Comparison of ENCODE assay signal across 13 cellular contexts in the genomic region with DNA sequence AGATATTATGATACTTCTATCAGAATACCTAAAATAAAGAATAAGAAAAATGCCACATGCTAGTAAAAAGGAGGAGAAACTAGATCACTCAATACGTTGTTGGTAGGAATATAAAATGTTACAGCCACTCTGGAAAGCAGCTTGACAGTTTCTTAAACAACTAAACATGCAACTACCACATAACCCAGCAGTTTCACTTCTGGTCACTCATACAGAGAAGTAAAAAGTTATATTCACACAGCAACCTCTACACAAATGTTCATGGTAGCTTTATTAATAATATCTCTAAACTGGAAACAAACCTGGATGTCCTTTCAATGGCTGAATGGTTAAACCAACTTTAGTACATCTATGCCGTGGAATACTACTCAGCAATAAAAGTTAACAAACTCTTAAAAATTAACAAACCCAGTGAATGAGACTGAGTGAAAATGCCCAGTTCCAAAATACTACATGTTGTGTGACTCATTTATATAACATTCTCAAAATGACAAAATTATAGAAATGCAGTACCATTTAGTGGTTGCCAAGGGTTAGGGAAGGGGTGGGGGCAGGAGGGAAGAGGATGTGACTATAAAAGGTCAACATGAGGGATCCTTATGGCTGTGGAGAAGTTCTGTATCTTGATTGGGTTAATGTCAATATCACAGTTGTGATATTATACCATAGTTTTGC.
DNase-seq lines count a peak whose midpoint lies in the region; ATAC-seq and TF ChIP-seq lines count a peak whose summit lies in the region.
"Had no signal": no experiment of that assay in that cellular context is flagged by ENCODE, and none has a peak within 500 bp of the region (broad histone marks: within the 10 kb centered on the region; RNA-seq: fewer than 3 reads in every experiment).

No MANE protein-coding gene starts in this region.

- WGBS in transverse colon (ENCODE audit: low coverage in 1 of 2), 2 donors: 31 to 32% methylated on average over 2 of the region's 2 CpGs
- 65% methylated on average over 2 of the region's 2 CpGs for WGBS in SK-N-SH (ENCODE audit: low lambda C conversion rate)

- no peak overlapping the region for H3K4me2 ChIP-seq in SK-N-SH

- no peaks in the 10 kb centered on the region for H3K79me2 ChIP-seq in SK-N-SH (ENCODE audit: insufficient read depth)

- TF ChIP-seq CTCF in fibroblast of villous mesenchyme (IDR thresholded peaks at IDR 0.05; ENCODE audit: insufficient read depth, low read depth, low read length): no peak
- TF ChIP-seq CTCF in transverse colon (IDR thresholded peaks at IDR 0.05): no peak
- no peak for TF ChIP-seq CTCF in SK-N-SH (IDR thresholded peaks at IDR 0.05)

- CTCF ChIA-PET in SK-N-SH (lab: Yijun Ruan, JAX): no interaction called here

- peaks cover 3 to 17% of the 10 kb centered on the region in 2 donors for H3K9me3 ChIP-seq in transverse colon
- peaks cover 17% of the 10 kb centered on the region for H3K9me3 ChIP-seq in SK-N-SH
- H3K9me3 ChIP-seq: Peyer's patch, thyroid gland had no signal

- no peaks in the 10 kb centered on the region for H3F3A ChIP-seq in SK-N-SH (replicated peaks; ENCODE audit: insufficient read depth)

- H3K9me2 ChIP-seq in SK-N-SH: no peaks in the 10 kb centered on the region

- H3K36me3 ChIP-seq in transverse colon (peaks cover 0 to 2% (median 0%) of the 10 kb centered on the region in 4 donors), SK-N-SH (replicated peaks in 1 of 2; ENCODE audit: control insufficient read depth in 1 of 2, insufficient read depth in 2 of 2, low read length in 1 of 2) (peaks cover 0 to 12% of the 10 kb centered on the region in 2 experiments)
- H3K36me3 ChIP-seq: Peyer's patch, thyroid gland had no signal

- no peaks in the 10 kb centered on the region for H3K27me3 ChIP-seq in transverse colon
- no peaks in the 10 kb centered on the region for H3K27me3 ChIP-seq in SK-N-SH (ENCODE audit: insufficient read depth)
- H3K27me3 ChIP-seq: body of pancreas, Peyer's patch, thyroid gland had no signal

- no peak overlapping the region for H2AFZ ChIP-seq in SK-N-SH (ENCODE audit: low read depth)

- H3K4me3 ChIP-seq in fibroblast of villous mesenchyme (ENCODE audit: low read depth, low read length) (no peak overlapping the region), transverse colon (no peak overlapping the region), SK-N-SH (ENCODE audit: low read depth in 2 of 2, low read length in 1 of 2) (no peak overlapping the region)
- H3K4me3 ChIP-seq: body of pancreas, Peyer's patch, thyroid gland had no signal

- H3K4me1 ChIP-seq in transverse colon: no peaks in the 10 kb centered on the region
- H3K4me1 ChIP-seq in SK-N-SH (ENCODE audit: control insufficient read depth in 1 of 2, insufficient read depth in 2 of 2, low read depth in 1 of 2, low read length in 1 of 2): peaks cover 4 to 5% of the 10 kb centered on the region in 2 experiments; a peak in 2 of 4 replicates
- H3K4me1 ChIP-seq: body of pancreas, Peyer's patch, thyroid gland had no signal

- no peak for TF ChIP-seq EP300 in transverse colon (IDR thresholded peaks at IDR 0.05; ENCODE audit: low read depth)
- no peak for TF ChIP-seq EP300 in SK-N-SH (IDR thresholded peaks at IDR 0.05; ENCODE audit: borderline replicate concordance in 1 of 2, low read depth in 1 of 2, low read length in 1 of 2)

- H3K27ac ChIP-seq in transverse colon (no peak overlapping the region), SK-N-SH (ENCODE audit: low read depth in 2 of 2, low read length in 1 of 2) (no peak overlapping the region)
- H3K27ac ChIP-seq: body of pancreas, Peyer's patch, thyroid gland had no signal

- peak; percentile 11 for DNase-seq in fibroblast of villous mesenchyme (ENCODE audit: low read depth)
- DNase-seq in transverse colon: no peak
- DNase-seq in SK-N-SH: no peak
- no peak for DNase-seq in A172 (ENCODE audit: low spot score)
- DNase-seq: activated T-cell treated with anti-CD3 and anti-CD28 coated beads, Interleukin-2, amount 50 U/mL, for 1 hour; body of pancreas; NCI-H2107; Peyer's patch; retina; thyroid gland had no signal

- H4K20me1 ChIP-seq in SK-N-SH (ENCODE audit: insufficient read depth): no peaks in the 10 kb centered on the region

- TF ChIP-seq POLR2A in transverse colon (IDR thresholded peaks at IDR 0.05): no peak

- no peak overlapping the region for H3K9ac ChIP-seq in SK-N-SH

- TF ChIP-seq RAD21 in SK-N-SH (IDR thresholded peaks at IDR 0.05; ENCODE audit: low read length): no peak

- in situ Hi-C loops in transverse colon (cut with MboI; ENCODE audit: low pct_ligation_motif_present in 1 of 4, low pct_unique_long_range_greater_than_20kb in 1 of 4, low sequenced_read_pairs in 3 of 4): no loop called here

- intact Hi-C loops in transverse colon (cut with DNase I; ENCODE audit: low total_unique reads): no loop called here

- POLR2A ChIA-PET in SK-N-SH (lab: Yijun Ruan, JAX): no interaction called here

- ATAC-seq in GM18909 (IDR thresholded peaks at IDR 0.05; ENCODE audit: poor library complexity, unreplicated experiment) (peak; percentile 97), GM21619 (IDR thresholded peaks at IDR 0.05; ENCODE audit: unreplicated experiment) (peak; percentile 96), HG03095 (IDR thresholded peaks at IDR 0.05; ENCODE audit: unreplicated experiment) (peak; percentile 92)
- ATAC-seq: body of pancreas had no signal

TF ChIP-seq in SK-N-SH, 30 proteins besides CTCF, POLR2A, EP300 and RAD21:
- TF ChIP-seq POLR2AphosphoS5 (IDR thresholded peaks at IDR 0.05; ENCODE audit: low read depth, low read length) (no peak), RXRA (IDR thresholded peaks at IDR 0.05; ENCODE audit: borderline replicate concordance, low read depth) (no peak)
TF ChIP-seq in SK-N-SH: peak in this region for 0.
